ENCODE assay signal across 15 cellular contexts in genomic region chr14:35747379-35747778, GRCh38.
DNase-seq lines count a peak whose midpoint lies in the region; ATAC-seq, FAIRE-seq and TF ChIP-seq lines count a peak whose summit lies in the region.
"Had no signal": no experiment of that assay in that cellular context is flagged by ENCODE, and none has a peak within 500 bp of the region (broad histone marks: within the 10 kb centered on the region; RNA-seq: fewer than 3 reads in every experiment).

No MANE protein-coding gene starts in this region.

- no peaks in the 10 kb centered on the region for H3K9me3 Mint-ChIP-seq in GM23338
- no peaks in the 10 kb centered on the region for H3K9me3 Mint-ChIP-seq in astrocyte (ENCODE audit: unreplicated experiment)
- H3K9me3 Mint-ChIP-seq in activated T-helper 1 cell treated with anti-CD3 and anti-CD28 coated beads, Interleukin-12 subunit alpha, Interleukin-12 subunit beta, Interleukin-2, Interleukin-4 antibody, amounts not matched to agents 30 ng/mL and 10 ng/mL and 1 ng/mL, durations not matched to agents 14 hours and 24 hours and 36 hours: no peaks in the 10 kb centered on the region
- H3K9me3 Mint-ChIP-seq: H9 had no signal

- no peak overlapping the region for H3K4me3 ChIP-seq in GM23338
- no peak overlapping the region for H3K4me3 ChIP-seq in astrocyte (ENCODE audit: insufficient read depth, low read depth, low read length)
- H3K4me3 ChIP-seq in left lung: no peak overlapping the region
- H3K4me3 ChIP-seq: PC-9 had no signal

- H3K27ac ChIP-seq in GM23338 (ENCODE audit: low read depth) (no peak overlapping the region), astrocyte (ENCODE audit: low read depth, low read length) (no peak overlapping the region), left lung (no peak overlapping the region)
- H3K27ac ChIP-seq: PC-9 had no signal

- H3K9me3 ChIP-seq in astrocyte (ENCODE audit: insufficient read depth, low read depth, low read length) (no peaks in the 10 kb centered on the region), left lung (no peaks in the 10 kb centered on the region)
- H3K9me3 ChIP-seq: Caco-2 had no signal

- peaks cover 1% of the 10 kb centered on the region for H3K27me3 Mint-ChIP-seq in GM23338 (ENCODE audit: insufficient read depth, low read depth, poor library complexity)
- no peaks in the 10 kb centered on the region for H3K27me3 Mint-ChIP-seq in astrocyte (ENCODE audit: low read depth, unreplicated experiment)
- H3K27me3 Mint-ChIP-seq in activated T-helper 1 cell treated with anti-CD3 and anti-CD28 coated beads, Interleukin-12 subunit alpha, Interleukin-12 subunit beta, Interleukin-2, Interleukin-4 antibody, amounts not matched to agents 30 ng/mL and 10 ng/mL and 1 ng/mL, durations not matched to agents 14 hours and 24 hours and 36 hours (ENCODE audit: insufficient read depth): no peaks in the 10 kb centered on the region

- H3K36me3 Mint-ChIP-seq in GM23338 (ENCODE audit: low read depth): peaks cover under 1% of the 10 kb centered on the region; the same call in 2 of the 3 replicates
- no peaks in the 10 kb centered on the region for H3K36me3 Mint-ChIP-seq in astrocyte (ENCODE audit: low read depth, unreplicated experiment)
- peaks cover 18% of the 10 kb centered on the region for H3K36me3 Mint-ChIP-seq in activated T-helper 1 cell treated with anti-CD3 and anti-CD28 coated beads, Interleukin-12 subunit alpha, Interleukin-12 subunit beta, Interleukin-2, Interleukin-4 antibody, amounts not matched to agents 30 ng/mL and 10 ng/mL and 1 ng/mL, durations not matched to agents 14 hours and 24 hours and 36 hours (ENCODE audit: low read depth)

- H3K27ac Mint-ChIP-seq in GM23338: no peak overlapping the region; the same call in 1 of the 2 replicates
- no peak overlapping the region for H3K27ac Mint-ChIP-seq in astrocyte (ENCODE audit: unreplicated experiment)
- no peak overlapping the region for H3K27ac Mint-ChIP-seq in activated T-helper 1 cell treated with anti-CD3 and anti-CD28 coated beads, Interleukin-12 subunit alpha, Interleukin-12 subunit beta, Interleukin-2, Interleukin-4 antibody, amounts not matched to agents 30 ng/mL and 10 ng/mL and 1 ng/mL, durations not matched to agents 14 hours and 24 hours and 36 hours
- H3K27ac Mint-ChIP-seq: activated CD8-positive, alpha-beta T cell treated with anti-CD3 and anti-CD28 coated beads, Interleukin-2, amount 10 ng/mL, durations not matched to agents 7 days and 5 days had no signal

- no peak overlapping the region for H3K9ac ChIP-seq in astrocyte (ENCODE audit: low read length)

- H3K4me2 ChIP-seq in GM23338: no peak overlapping the region
- H3K4me2 ChIP-seq in astrocyte (ENCODE audit: low read length): no peak overlapping the region
- H3K4me2 ChIP-seq: PC-9 had no signal

- FAIRE-seq in astrocyte (lab: Jason Lieb, UNC): no peak

- no peak for ATAC-seq in GM23338
- ATAC-seq in left lung: peak; percentile 94
- no peak for ATAC-seq in HG02610 (IDR thresholded peaks at IDR 0.05; ENCODE audit: unreplicated experiment)
- ATAC-seq: activated CD8-positive, alpha-beta T cell treated with anti-CD3 and anti-CD28 coated beads, Interleukin-2, amount 10 ng/mL, durations not matched to agents 7 days and 5 days; right cardiac atrium had no signal

- H3K9me2 ChIP-seq in GM23338 (ENCODE audit: insufficient read depth): no peaks in the 10 kb centered on the region

- TF ChIP-seq CTCF in AG09319 (IDR thresholded peaks at IDR 0.05; ENCODE audit: low read depth, low read length) (no peak), GM23338 (conservative IDR thresholded peaks at IDR 0.05; ENCODE audit: low read depth in 2 of 2) (no peak), astrocyte (IDR thresholded peaks at IDR 0.05; ENCODE audit: insufficient read depth, low read depth, low read length) (no peak), left lung (IDR thresholded peaks at IDR 0.05) (no peak)

- H3K36me3 ChIP-seq in GM23338 (ENCODE audit: insufficient read depth) (no peaks in the 10 kb centered on the region), astrocyte (ENCODE audit: insufficient read depth, low read length) (no peaks in the 10 kb centered on the region), left lung (peaks cover 0 to 26% of the 10 kb centered on the region in 2 donors)

- H3K4me3 Mint-ChIP-seq in GM23338 (no peak overlapping the region), astrocyte (ENCODE audit: unreplicated experiment) (no peak overlapping the region)
- no peak overlapping the region for H3K4me3 Mint-ChIP-seq in activated T-helper 1 cell treated with anti-CD3 and anti-CD28 coated beads, Interleukin-12 subunit alpha, Interleukin-12 subunit beta, Interleukin-2, Interleukin-4 antibody, amounts not matched to agents 30 ng/mL and 10 ng/mL and 1 ng/mL, durations not matched to agents 14 hours and 24 hours and 36 hours
- H3K4me3 Mint-ChIP-seq: activated CD8-positive, alpha-beta T cell treated with anti-CD3 and anti-CD28 coated beads, Interleukin-2, amount 10 ng/mL, durations not matched to agents 7 days and 5 days; H9 had no signal

- H3K4me1 Mint-ChIP-seq in GM23338 (no peaks in the 10 kb centered on the region), astrocyte (ENCODE audit: low read depth, unreplicated experiment) (no peaks in the 10 kb centered on the region)
- H3K4me1 Mint-ChIP-seq in activated T-helper 1 cell treated with anti-CD3 and anti-CD28 coated beads, Interleukin-12 subunit alpha, Interleukin-12 subunit beta, Interleukin-2, Interleukin-4 antibody, amounts not matched to agents 30 ng/mL and 10 ng/mL and 1 ng/mL, durations not matched to agents 14 hours and 24 hours and 36 hours (ENCODE audit: low read depth): peaks cover 4% of the 10 kb centered on the region
- H3K4me1 Mint-ChIP-seq: H9 had no signal

- H3K4me1 ChIP-seq in GM23338 (ENCODE audit: insufficient read depth): no peaks in the 10 kb centered on the region
- H3K4me1 ChIP-seq in astrocyte (ENCODE audit: insufficient read depth, low read length): no peaks in the 10 kb centered on the region
- H3K4me1 ChIP-seq in left lung: peaks cover 0 to 7% of the 10 kb centered on the region in 2 donors
- H3K4me1 ChIP-seq: Caco-2 had no signal

- H2AFZ ChIP-seq in GM23338 (no peak overlapping the region), astrocyte (ENCODE audit: low read depth, low read length) (no peak overlapping the region)
- H2AFZ ChIP-seq: PC-9 had no signal

- DNase-seq in AG09319 (ENCODE audit: extremely low read depth, low read depth) (peak; percentile 30), GM23338 (ENCODE audit: low spot score) (peak; percentile 4), astrocyte (ENCODE audit: low read depth) (peak; percentile 44), left lung (no peak), mucosa of gallbladder (ENCODE audit: low spot score) (no peak), NCI-H345 treated with DMSO at 0.1 percent for 48 hours (lab: John Stamatoyannopoulos, UW; ENCODE audit: unreplicated experiment) (no peak)
- no peak for DNase-seq in activated T-helper 1 cell treated with anti-CD3 and anti-CD28 coated beads, Interleukin-12 subunit alpha, Interleukin-12 subunit beta, Interleukin-2, Interleukin-4 antibody, amounts not matched to agents 30 ng/mL and 10 ng/mL and 1 ng/mL, durations not matched to agents 14 hours and 24 hours and 36 hours (ENCODE audit: low spot score)
- DNase-seq: activated CD8-positive, alpha-beta T cell treated with anti-CD3 and anti-CD28 coated beads, Interleukin-2, amount 10 ng/mL, durations not matched to agents 7 days and 5 days; Caco-2; H9; NCI-H187; NCI-H748 treated with DMSO at 0.1 percent for 48 hours; right cardiac atrium had no signal

- no peaks in the 10 kb centered on the region for H4K20me1 ChIP-seq in GM23338 (replicated peaks; ENCODE audit: insufficient read depth)
- no peaks in the 10 kb centered on the region for H4K20me1 ChIP-seq in astrocyte (ENCODE audit: insufficient read depth, low read length)

- intact Hi-C loops in left lung (cut with DNase I): no loop called here
- intact Hi-C loops in activated T-helper 1 cell treated with anti-CD3 and anti-CD28 coated beads, Interleukin-12 subunit alpha, Interleukin-12 subunit beta, Interleukin-2, Interleukin-4 antibody, amounts not matched to agents 30 ng/mL and 10 ng/mL and 1 ng/mL, durations not matched to agents 14 hours and 24 hours and 36 hours (cut with micrococcal nuclease): loop anchor here (10.0 kb wide), 2 partner anchors 213 to 463 kb away; partner anchors contain the start of gene INSM2

- H3K79me2 ChIP-seq in GM23338 (replicated peaks; ENCODE audit: insufficient read depth): no peaks in the 10 kb centered on the region
- no peaks in the 10 kb centered on the region for H3K79me2 ChIP-seq in astrocyte (ENCODE audit: insufficient read depth, low read length)

- H3K27me3 ChIP-seq in GM23338 (ENCODE audit: insufficient read depth) (no peaks in the 10 kb centered on the region), astrocyte (ENCODE audit: insufficient read depth, low read length) (no peaks in the 10 kb centered on the region), left lung (no peaks in the 10 kb centered on the region)

- no peaks in the 10 kb centered on the region for H3F3A ChIP-seq in GM23338 (replicated peaks; ENCODE audit: low read depth)

TF ChIP-seq in GM23338, 12 proteins besides CTCF, POLR2A, EP300 and RAD21 (continues in another document):
- TF ChIP-seq POLR2AphosphoS5 (IDR thresholded peaks at IDR 0.05; ENCODE audit: low read depth) (no peak), ETS1 (IDR thresholded peaks at IDR 0.05) (no peak)

Comparison
In these comparisons a context has a peak if more than half of its experiments do, and no peak if none do; other contexts are left out.
1. DNase-seq: peak in AG09319 (single experiment), GM23338 (single experiment) and astrocyte (single experiment); none in left lung (0 of 2), activated T-helper 1 cell treated with anti-CD3 and anti-CD28 coated beads, Interleukin-12 subunit alpha, Interleukin-12 subunit beta, Interleukin-2, Interleukin-4 antibody, amounts not matched to agents 30 ng/mL and 10 ng/mL and 1 ng/mL, durations not matched to agents 14 hours and 24 hours and 36 hours (single experiment), mucosa of gallbladder (single experiment) and NCI-H345 treated with DMSO at 0.1 percent for 48 hours (single experiment).